ENCODE assay signal across 8 cellular contexts in genomic region chrX:9708923-9709553, GRCh38. TPM values are rescaled to one million over a fixed set of nuclear protein-coding genes. Genes with fewer than 3 reads are reported as not detected.
DNase-seq lines count a peak whose midpoint lies in the region; ATAC-seq and TF ChIP-seq lines count a peak whose summit lies in the region.

No MANE protein-coding gene starts in this region.

- H3K36me3 ChIP-seq in Karpas-422 (ENCODE audit: insufficient read depth, low read length) (no peaks in the 10 kb centered on the region), thyroid gland (peaks cover 0 to 4% of the 10 kb centered on the region in 2 donors)

- 28 to 37% methylated on average over 13 to 17 of the region's 17 CpGs for WGBS in thyroid gland, 2 donors

- no peak for TF ChIP-seq POLR2A in thyroid gland (IDR thresholded peaks at IDR 0.05)

- ATAC-seq in GM21529 (IDR thresholded peaks at IDR 0.05; ENCODE audit: unreplicated experiment) (peak; percentile 89), foreskin keratinocyte (peak; percentile 70), omental fat pad (ENCODE audit: low FRiP score) (no peak)

- peak; percentile 79 for TF ChIP-seq CTCF in foreskin keratinocyte (conservative IDR thresholded peaks at IDR 0.05)
- peak in 1 of 3 donors; percentile 42 for TF ChIP-seq CTCF in omental fat pad (IDR thresholded peaks at IDR 0.05)
- peak; percentile 33 to 78 (median 72) for TF ChIP-seq CTCF in thyroid gland (IDR thresholded peaks at IDR 0.05)

- H4K20me1 ChIP-seq in Karpas-422 (ENCODE audit: insufficient read depth, low read depth, low read length): no peaks in the 10 kb centered on the region

- H3K27me3 ChIP-seq in Karpas-422 (ENCODE audit: low read length): no peaks in the 10 kb centered on the region
- no peaks in the 10 kb centered on the region for H3K27me3 ChIP-seq in foreskin keratinocyte
- H3K27me3 ChIP-seq in thyroid gland: no peaks in the 10 kb centered on the region

- H3K9me3 ChIP-seq in Karpas-422 (ENCODE audit: low read length): no peaks in the 10 kb centered on the region
- H3K9me3 ChIP-seq in thyroid gland: no peaks in the 10 kb centered on the region

- no peak overlapping the region for H3K4me3 ChIP-seq in Karpas-422 (ENCODE audit: low read length)
- no peak overlapping the region for H3K4me3 ChIP-seq in thyroid gland (replicated peaks in 1 of 3)

- H3K4me2 ChIP-seq in Karpas-422 (ENCODE audit: low read depth, low read length, poor library complexity, severe bottlenecking): no peak overlapping the region

- DNase-seq in DMS153 treated with DMSO at 0.1 percent for 48 hours (lab: John Stamatoyannopoulos, UW; ENCODE audit: unreplicated experiment) (peak; percentile 1), Karpas-422 (peak; percentile 94), SHP77 (lab: John Stamatoyannopoulos, UW) (peak; percentile 0 to 26), foreskin keratinocyte (peak in 1 of 2 donors; percentile 14), omental fat pad (ENCODE audit: low spot score) (peak; percentile 36), thyroid gland (peak; percentile 68 to 76)
- peak; percentile 89 for DNase-seq in activated effector memory CD4-positive, alpha-beta T cell treated with anti-CD3 and anti-CD28 coated beads, Interleukin-2, amount 50 U/mL, for 16 hours

- intact Hi-C loops in thyroid gland (cut with DNase I): loop anchor here (5.0 kb wide), 1 partner anchor 742 kb away; no protein-coding TSS in a partner anchor

- H2AFZ ChIP-seq in Karpas-422 (ENCODE audit: low read length): no peak overlapping the region

- H3K27ac ChIP-seq in Karpas-422 (ENCODE audit: low read length) (no peak overlapping the region), foreskin keratinocyte (no peak overlapping the region), thyroid gland (no peak overlapping the region)

- H3K4me1 ChIP-seq in Karpas-422 (ENCODE audit: low read length) (peaks cover 4% of the 10 kb centered on the region), foreskin keratinocyte (no peaks in the 10 kb centered on the region), thyroid gland (peaks cover 0 to 3% of the 10 kb centered on the region in 2 donors)

- H3K79me2 ChIP-seq in Karpas-422 (ENCODE audit: low read length): no peaks in the 10 kb centered on the region

- H3K9ac ChIP-seq in Karpas-422 (ENCODE audit: low read length): no peak overlapping the region

- H3K9me2 ChIP-seq in Karpas-422 (replicated peaks; ENCODE audit: insufficient read depth, low read length): no peaks in the 10 kb centered on the region

RNA-seq across cellular contexts. Expression of gene GPR143, which starts 56.6 kb away (rescaled TPM):
- not detected in 2 replicates for total RNA-seq in Karpas-422 (2014; rRNA removed; shearing (Covaris generic); ENCODE audit: low replicate concordance)
- total RNA-seq in foreskin keratinocyte (1.2 and 1.3 TPM in 2 replicates), omental fat pad (1 to 10 TPM in 3 of 4 donors, not detected in 1; 1.1 to 1.6 (median 1.2) TPM), thyroid gland (1 to 10 TPM; 1.7 to 4.9 (median 3.4) TPM)
- polyA plus RNA-seq in foreskin keratinocyte: 0.93 and 1.3 TPM in 2 replicates
